14 cellular contexts compared by ENCODE assay signal in the genomic region with DNA sequence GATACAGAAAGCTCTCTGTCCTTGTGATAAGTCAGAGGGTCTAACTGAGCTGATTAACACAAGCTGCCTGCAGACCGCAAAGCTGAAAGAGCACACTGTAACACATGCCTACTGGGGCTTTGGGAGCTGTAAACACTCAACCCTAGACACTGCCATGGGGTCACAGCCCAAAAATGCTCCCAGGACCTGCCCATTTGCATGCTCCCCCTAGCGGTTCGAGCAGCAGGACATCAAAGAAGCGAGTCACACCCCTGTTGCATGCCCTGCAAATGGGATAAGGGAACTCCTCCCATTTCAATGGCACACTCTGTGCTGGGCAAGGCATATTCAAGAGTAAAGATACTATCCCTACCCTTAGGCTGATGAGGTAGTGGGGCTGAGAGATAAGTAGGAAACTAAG. TPM values are rescaled to one million over a fixed set of nuclear protein-coding genes. Genes with fewer than 3 reads are reported as not detected.
DNase-seq lines count a peak whose midpoint lies in the region; ATAC-seq and TF ChIP-seq lines count a peak whose summit lies in the region.
"Had no signal": no experiment of that assay in that cellular context is flagged by ENCODE, and none has a peak within 500 bp of the region (broad histone marks: within the 10 kb centered on the region; RNA-seq: fewer than 3 reads in every experiment).

No MANE protein-coding gene starts in this region.

- no peaks in the 10 kb centered on the region for H3K4me1 Mint-ChIP-seq in glutamatergic neuron (ENCODE audit: low read depth, unreplicated experiment)
- H3K4me1 Mint-ChIP-seq: neural crest cell had no signal

- WGBS in lower leg skin, 2 donors = 43 to 54% methylated on average over 4 of the region's 4 CpGs

- no peak overlapping the region for H3K27ac Mint-ChIP-seq in glutamatergic neuron (ENCODE audit: unreplicated experiment)
- H3K27ac Mint-ChIP-seq: dendritic cell treated with granulocyte-macrophage colony-stimulating factor and Interleukin-4, amounts not matched to agents 40 ng/mL and 50 ng/mL, for 4 days had no signal

- no peaks in the 10 kb centered on the region for H3K27me3 ChIP-seq in GM06990 (replicated peaks; ENCODE audit: control insufficient read depth, insufficient read depth, low read length)
- H3K27me3 ChIP-seq: adrenal gland had no signal

- no peaks in the 10 kb centered on the region for H3K27me3 Mint-ChIP-seq in glutamatergic neuron (ENCODE audit: unreplicated experiment)

- no peaks in the 10 kb centered on the region for H3K36me3 Mint-ChIP-seq in glutamatergic neuron (ENCODE audit: unreplicated experiment)

- POLR2A ChIA-PET in HEK293T (lab: Yijun Ruan, JAX) = no interaction called here

- intact Hi-C loops in lower leg skin (cut with DNase I; ENCODE audit: low total_unique reads) = no loop called here

- no peak overlapping the region for H3K4me3 Mint-ChIP-seq in glutamatergic neuron (ENCODE audit: unreplicated experiment)
- H3K4me3 Mint-ChIP-seq: dendritic cell treated with granulocyte-macrophage colony-stimulating factor and Interleukin-4, amounts not matched to agents 40 ng/mL and 50 ng/mL, for 4 days; neural crest cell had no signal

- no peak for TF ChIP-seq POLR2A in lower leg skin (IDR thresholded peaks at IDR 0.05)

- CTCF ChIA-PET in HEK293T (lab: Yijun Ruan, JAX) = no interaction called here

- TF ChIP-seq CTCF in GM06990 (IDR thresholded peaks at IDR 0.05; ENCODE audit: insufficient read depth, low read length, poor library complexity, severe bottlenecking) (peak; percentile 72), glutamatergic neuron (IDR thresholded peaks at IDR 0.05; ENCODE audit: partially characterized antibody, unreplicated experiment) (peak; percentile 20), lower leg skin (IDR thresholded peaks at IDR 0.05) (no peak)

- no peak for DNase-seq in GM06990 (ENCODE audit: extremely low read depth, insufficient read length)
- peak; percentile 34 for DNase-seq in HEK293T (ENCODE audit: extremely low spot score)
- DNase-seq in RPMI8226 = peak; percentile 18
- DNase-seq in glutamatergic neuron = no peak
- DNase-seq in lower leg skin (ENCODE audit: low spot score in 2 of 2) = no peak
- no peak for DNase-seq in DMS79 treated with DMSO at 0.1 percent for 48 hours (lab: John Stamatoyannopoulos, UW)
- DNase-seq in hippocampal formation (lab: John Stamatoyannopoulos, UW) = no peak
- DNase-seq: adrenal gland, NCI-H1417, T-helper 9 cell had no signal

- no peak for ATAC-seq in HG03108 (IDR thresholded peaks at IDR 0.05; ENCODE audit: unreplicated experiment)
- ATAC-seq: gastroesophageal sphincter had no signal

- H3K36me3 ChIP-seq in GM06990 (ENCODE audit: control insufficient read depth, insufficient read depth, low read length) = no peaks in the 10 kb centered on the region
- H3K36me3 ChIP-seq: adrenal gland, gastroesophageal sphincter had no signal

- no peaks in the 10 kb centered on the region for H3K9me3 Mint-ChIP-seq in glutamatergic neuron (ENCODE audit: unreplicated experiment)
- H3K9me3 Mint-ChIP-seq: dendritic cell treated with granulocyte-macrophage colony-stimulating factor and Interleukin-4, amounts not matched to agents 40 ng/mL and 50 ng/mL, for 4 days had no signal

- H3K4me3 ChIP-seq in GM06990 (replicated peaks; ENCODE audit: low read depth, low read length) (no peak overlapping the region), lower leg skin (ENCODE audit: low read depth, poor library complexity, severe bottlenecking) (no peak overlapping the region)
- H3K4me3 ChIP-seq: adrenal gland, gastroesophageal sphincter had no signal

TF ChIP-seq in HEK293T, 16 proteins besides CTCF, POLR2A, EP300 and RAD21:
- no peak for TF ChIP-seq CTBP1 (IDR thresholded peaks at IDR 0.05; ENCODE audit: borderline replicate concordance)
- no peak for TF ChIP-seq PKNOX1 (IDR thresholded peaks at IDR 0.05)
- TF ChIP-seq L3MBTL2 (conservative IDR thresholded peaks at IDR 0.05) = no peak
- TF ChIP-seq SP1 (IDR thresholded peaks at IDR 0.05) = no peak
- TF ChIP-seq TARDBP (IDR thresholded peaks at IDR 0.05) = no peak
- TF ChIP-seq ARNT (IDR thresholded peaks at IDR 0.05) = no peak
- TF ChIP-seq NFRKB (IDR thresholded peaks at IDR 0.05) = no peak
- TF ChIP-seq FOXM1 (IDR thresholded peaks at IDR 0.05; ENCODE audit: borderline replicate concordance) = no peak
- no peak for TF ChIP-seq ELF4 (IDR thresholded peaks at IDR 0.05)

RNA-seq across cellular contexts. Expression of gene LCE3E, which starts 22.8 kb away (rescaled TPM):
- total RNA-seq in glutamatergic neuron (ENCODE audit: unreplicated experiment) (not detected), lower leg skin (10 to 100 TPM; 16.7 to 28.0 (median 23.1) TPM)
- total RNA-seq: adrenal gland, gastroesophageal sphincter, neural crest cell had no signal

RNA-seq across cellular contexts. Expression of gene CRCT1, which starts 29.5 kb away (rescaled TPM):
- total RNA-seq in glutamatergic neuron (ENCODE audit: unreplicated experiment) = not detected
- 100 to 1,000 TPM; 298 to 552 (median 441) TPM for total RNA-seq in lower leg skin
- total RNA-seq: adrenal gland, neural crest cell had no signal

RNA-seq across cellular contexts. Expression of gene LCE5A, which starts 33.2 kb away (rescaled TPM):
- total RNA-seq in glutamatergic neuron (ENCODE audit: unreplicated experiment) (not detected), lower leg skin (100 to 1,000 TPM; 154 to 612 (median 267) TPM)
- total RNA-seq: adrenal gland, gastroesophageal sphincter, neural crest cell had no signal

RNA-seq across cellular contexts. Expression of gene LCE3D, which starts 36.5 kb away (rescaled TPM):
- total RNA-seq in glutamatergic neuron (ENCODE audit: unreplicated experiment) = not detected
- total RNA-seq in lower leg skin = 10 to 100 TPM; 20.1 to 93.6 (median 42.9) TPM
- total RNA-seq: adrenal gland, neural crest cell had no signal

RNA-seq across cellular contexts. Expression of gene LCE3C, which starts 56.2 kb away (rescaled TPM):
- not detected for total RNA-seq in glutamatergic neuron (ENCODE audit: unreplicated experiment)
- total RNA-seq in lower leg skin = not detected
- total RNA-seq: adrenal gland, gastroesophageal sphincter, neural crest cell had no signal

Comparison
In these comparisons a context has a peak if more than half of its experiments do, and no peak if none do; other contexts are left out.
1. DNase-seq: peak in HEK293T (single experiment) and RPMI8226 (single experiment); none in GM06990 (single experiment), glutamatergic neuron (single experiment), lower leg skin (0 of 2), DMS79 treated with DMSO at 0.1 percent for 48 hours (single experiment) and hippocampal formation (0 of 2).
2. CTCF ChIP-seq: peak in GM06990 (single experiment) and glutamatergic neuron (single experiment); none in lower leg skin (0 of 3).
3. RNA of gene LCE3E, which starts 22.8 kb away (total RNA-seq): 16.7 to 28.0 TPM in lower leg skin; not detected in glutamatergic neuron (single experiment); every median in the first group is over 10 times any median in the second.
4. RNA of gene CRCT1, which starts 29.5 kb away (total RNA-seq): 298 to 552 TPM in lower leg skin; not detected in glutamatergic neuron (single experiment); every median in the first group is over 100 times any median in the second.
5. RNA of gene LCE5A, which starts 33.2 kb away (total RNA-seq): 154 to 612 TPM in lower leg skin; not detected in glutamatergic neuron (single experiment); every median in the first group is over 100 times any median in the second.